Comparison of ENCODE assay signal across 25 cellular contexts in genomic region chr20:57162253-57162652, GRCh38.
A peak's percentile ranks its signal among the peaks of the same experiment; 100 is the strongest.
DNase-seq lines count a peak whose midpoint lies in the region; ATAC-seq and TF ChIP-seq lines count a peak whose summit lies in the region.
"Had no signal": no experiment of that assay in that cellular context is flagged by ENCODE, and none has a peak within 500 bp of the region (broad histone marks: within the 10 kb centered on the region; RNA-seq: fewer than 3 reads in every experiment).

No MANE protein-coding gene starts in this region.

- WGBS in heart right ventricle, 2 donors: 42 to 51% methylated on average over 7 of the region's 7 CpGs
- WGBS in spleen, 5 donors: 73 to 87% (median 79%) methylated on average over 6 to 7 of the region's 7 CpGs

- H3K4me1 ChIP-seq in RWPE2 (ENCODE audit: insufficient read depth, poor library complexity, severe bottlenecking): no peaks in the 10 kb centered on the region
- peaks cover 0 to 6% (median 0%) of the 10 kb centered on the region in 9 donors for H3K4me1 ChIP-seq in heart right ventricle
- peaks cover 0 to 12% (median 2%) of the 10 kb centered on the region in 6 donors for H3K4me1 ChIP-seq in spleen

- no peaks in the 10 kb centered on the region for H3K9me3 ChIP-seq in RWPE2 (ENCODE audit: severe bottlenecking)
- H3K9me3 ChIP-seq in heart right ventricle: peaks cover 0 to 13% (median 0%) of the 10 kb centered on the region in 11 donors
- H3K9me3 ChIP-seq in spleen: no peaks in the 10 kb centered on the region

- peaks cover 15% of the 10 kb centered on the region for H3K27me3 ChIP-seq in RWPE2 (ENCODE audit: insufficient read depth, poor library complexity, severe bottlenecking)
- H3K27me3 ChIP-seq in heart right ventricle: peaks cover 0 to 5% (median 0%) of the 10 kb centered on the region in 7 donors
- H3K27me3 ChIP-seq in spleen (replicated peaks in 1 of 7): peaks cover 0 to 2% (median 0%) of the 10 kb centered on the region in 7 donors

- H3K4me3 ChIP-seq in RWPE2 (ENCODE audit: severe bottlenecking): no peak overlapping the region
- H3K4me3 ChIP-seq in heart right ventricle: peak overlapping the region in 7 of 10 donors; percentile 10 to 37 (median 28)
- H3K4me3 ChIP-seq in spleen: no peak overlapping the region
- H3K4me3 ChIP-seq: PC-9 had no signal

- ATAC-seq in RWPE2 (ENCODE audit: low read depth) (no peak), heart right ventricle (peak; percentile 36 to 63 (median 54)), HG02798 (IDR thresholded peaks at IDR 0.05; ENCODE audit: poor library complexity, unreplicated experiment) (no peak)
- ATAC-seq: CD8-positive, alpha-beta T cell; HCT116; HepG2 had no signal

- intact Hi-C loops in heart right ventricle (cut with DNase I) (loop anchor here in 3 of 10 donors (5.0 to 10.0 kb wide), 2 partner anchors 67 to 100 kb away; no protein-coding TSS in a partner anchor), spleen (cut with DNase I; ENCODE audit: low total_unique reads) (no loop called here)

- TF ChIP-seq POLR2A in spleen (IDR thresholded peaks at IDR 0.05): no peak

- TF ChIP-seq CTCF in RWPE2 (IDR thresholded peaks at IDR 0.05; ENCODE audit: poor library complexity, severe bottlenecking): no peak
- no peak for TF ChIP-seq CTCF in heart right ventricle (IDR thresholded peaks at IDR 0.05)
- TF ChIP-seq CTCF in spleen (IDR thresholded peaks at IDR 0.05 in 8 of 11, conservative IDR thresholded peaks at IDR 0.05 in 3 of 11): no peak

- H3K27ac ChIP-seq in RWPE2 (ENCODE audit: poor library complexity, severe bottlenecking) (no peak overlapping the region), heart right ventricle (peak overlapping the region in 9 of 10 donors; percentile 31 to 91 (median 68)), spleen (no peak overlapping the region)
- H3K27ac ChIP-seq: 22Rv1, C4-2B, PC-9 had no signal

- no peaks in the 10 kb centered on the region for H3K36me3 ChIP-seq in RWPE2 (ENCODE audit: low read depth)
- H3K36me3 ChIP-seq in heart right ventricle: no peaks in the 10 kb centered on the region
- no peaks in the 10 kb centered on the region for H3K36me3 ChIP-seq in spleen

- peak; percentile 81 for DNase-seq in DMS79 (lab: John Stamatoyannopoulos, UW)
- no peak for DNase-seq in DMS79 treated with DMSO at 0.1 percent for 48 hours (lab: John Stamatoyannopoulos, UW)
- DNase-seq in RWPE2 (ENCODE audit: low spot score): peak; percentile 74
- peak in 1 of 2 donors; percentile 55 for DNase-seq in heart right ventricle
- peak; percentile 42 for DNase-seq in spleen
- no peak for DNase-seq in activated CD4-positive, alpha-beta T cell treated with anti-CD3 and anti-CD28 coated beads for 48 hours
- DNase-seq: CD8-positive, alpha-beta T cell; DMS 273 treated with DMSO at 0.1 percent for 48 hours; DND-41; Karpas-422; NCI-H1092; NCI-H1417 treated with DMSO at 0.1 percent for 48 hours; NCI-H1694 treated with DMSO at 0.1 percent for 48 hours; NCI-H2081; NCI-H2171 treated with DMSO at 0.1 percent for 48 hours; NCI-H446; NCI-H524 treated with DMSO at 0.1 percent for 48 hours; NCI-H774; PC-9; SHP77 treated with DMSO at 0.1 percent for 48 hours had no signal

Comparison
In these comparisons a context has a peak if more than half of its experiments do, and no peak if none do; other contexts are left out.
1. DNase-seq: peak in DMS79 (single experiment), RWPE2 (single experiment) and spleen (single experiment); none in DMS79 treated with DMSO at 0.1 percent for 48 hours (single experiment) and activated CD4-positive, alpha-beta T cell treated with anti-CD3 and anti-CD28 coated beads for 48 hours (single experiment).
2. ATAC-seq: peak in heart right ventricle (8 of 8); none in RWPE2 (single experiment) and HG02798 (single experiment).
3. H3K27ac ChIP-seq: peak in heart right ventricle (9 of 10); none in RWPE2 (single experiment) and spleen (0 of 8).
4. H3K4me3 ChIP-seq: peak in heart right ventricle (7 of 10); none in RWPE2 (single experiment) and spleen (0 of 8).